Comparison of ENCODE assay signal across 12 cellular contexts in the genomic region with DNA sequence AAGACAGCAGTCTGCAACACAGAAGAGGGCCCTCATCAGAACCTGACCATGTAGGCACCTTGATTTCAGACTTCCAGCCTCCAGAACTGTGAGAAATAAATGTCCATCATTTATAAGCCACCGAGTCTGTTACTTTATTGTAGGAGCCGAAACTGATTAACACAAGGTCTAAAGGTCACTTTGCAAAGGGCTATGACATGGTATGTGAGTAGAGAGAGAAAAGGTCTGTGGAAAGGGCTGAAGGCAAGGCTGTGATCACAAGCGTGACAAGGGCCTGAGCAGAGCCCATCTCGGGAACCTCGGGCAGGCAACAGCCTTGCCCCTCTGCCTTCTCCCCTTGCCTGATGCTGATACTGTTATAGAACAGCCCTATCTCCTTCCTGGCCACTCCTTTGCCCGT.
DNase-seq lines count a peak whose midpoint lies in the region; ATAC-seq and TF ChIP-seq lines count a peak whose summit lies in the region.
"Had no signal": no experiment of that assay in that cellular context is flagged by ENCODE, and none has a peak within 500 bp of the region (broad histone marks: within the 10 kb centered on the region; RNA-seq: fewer than 3 reads in every experiment).

No MANE protein-coding gene starts in this region.

- H3K27ac ChIP-seq in IMR-90 (ENCODE audit: insufficient read depth, low read length): no peak overlapping the region
- H3K27ac ChIP-seq in hepatocyte: peak overlapping the region; percentile 50
- H3K27ac ChIP-seq in thyroid gland: peak overlapping the region in 2 of 3 donors; percentile 27 to 39

- H3K56ac ChIP-seq in IMR-90 (ENCODE audit: extremely low read depth, insufficient read depth, low read length): no peak overlapping the region

- no peaks in the 10 kb centered on the region for H3K9me3 ChIP-seq in IMR-90 (ENCODE audit: control insufficient read depth, insufficient read depth, low read length)
- no peaks in the 10 kb centered on the region for H3K9me3 ChIP-seq in hepatocyte (ENCODE audit: low read depth)
- no peaks in the 10 kb centered on the region for H3K9me3 ChIP-seq in mucosa of descending colon
- H3K9me3 ChIP-seq in thyroid gland: no peaks in the 10 kb centered on the region

- H2BK15ac ChIP-seq in IMR-90 (ENCODE audit: low read depth, low read length): 0 out of 3 replicates have a peak overlapping the region, but pooled peaks have one; percentile 36

- BruUV-seq in IMR-90 (replicated peaks; lab: Mats Ljungman, UMichigan): no TSS peak

- no peak overlapping the region for H2AK9ac ChIP-seq in IMR-90 (replicated peaks; ENCODE audit: low read depth, low read length, poor library complexity)

- CTCF ChIA-PET in IMR-90 (lab: Yijun Ruan, JAX): no interaction called here

- no peak overlapping the region for H3K14ac ChIP-seq in IMR-90 (replicated peaks; ENCODE audit: low read depth, low read length)

- no peak for ATAC-seq in IMR-90 (ENCODE audit: low read depth)
- peak; percentile 80 for ATAC-seq in mucosa of descending colon
- no peak for ATAC-seq in HG02571 (IDR thresholded peaks at IDR 0.05; ENCODE audit: unreplicated experiment)

- no peak overlapping the region for H4K91ac ChIP-seq in IMR-90 (ENCODE audit: insufficient read depth, low read depth, low read length)

- no peak for TF ChIP-seq CTCF in IMR-90 (conservative IDR thresholded peaks at IDR 0.05; ENCODE audit: low read depth, low read length)
- no peak for TF ChIP-seq CTCF in hepatocyte (IDR thresholded peaks at IDR 0.05; ENCODE audit: poor library complexity)
- no peak for TF ChIP-seq CTCF in mucosa of descending colon (IDR thresholded peaks at IDR 0.05)
- TF ChIP-seq CTCF in thyroid gland (IDR thresholded peaks at IDR 0.05): no peak

- H3K4ac ChIP-seq in IMR-90 (ENCODE audit: low read depth, low read length): no peak overlapping the region

- no peak overlapping the region for H2BK5ac ChIP-seq in IMR-90 (ENCODE audit: low read depth, low read length, poor library complexity, severe bottlenecking)

- H3K79me2 ChIP-seq in hepatocyte: no peaks in the 10 kb centered on the region

- dilution Hi-C loops in IMR-90 (cut with HindIII; ENCODE audit: low sequenced_read_pairs, unreplicated experiment): no loop called here

- H3K36me3 ChIP-seq in IMR-90 (ENCODE audit: control insufficient read depth, insufficient read depth, low read length) (no peaks in the 10 kb centered on the region), hepatocyte (replicated peaks; ENCODE audit: insufficient read depth, low read depth) (no peaks in the 10 kb centered on the region), mucosa of descending colon (ENCODE audit: low read depth) (no peaks in the 10 kb centered on the region), thyroid gland (no peaks in the 10 kb centered on the region)

- no peak overlapping the region for H4K8ac ChIP-seq in IMR-90 (ENCODE audit: low read depth in 2 of 2, low read length in 2 of 2)

- H3K79me1 ChIP-seq in IMR-90 (ENCODE audit: low read depth in 1 of 2, low read length in 2 of 2): no peaks in the 10 kb centered on the region

- no peak overlapping the region for H2BK120ac ChIP-seq in IMR-90 (ENCODE audit: low read depth, low read length)

- in situ Hi-C loops in IMR-90 (cut with MboI; ENCODE audit: low sequenced_read_pairs): no loop called here

- no peak overlapping the region for H3K23ac ChIP-seq in IMR-90 (ENCODE audit: low read depth, low read length)

- no peak for TF ChIP-seq RAD21 in IMR-90 (IDR thresholded peaks at IDR 0.05; ENCODE audit: low read length)

- no peaks in the 10 kb centered on the region for H3K9me2 ChIP-seq in hepatocyte (replicated peaks; ENCODE audit: insufficient read depth)

- H3K4me1 ChIP-seq in IMR-90 (ENCODE audit: control insufficient read depth, insufficient read depth, low read length): peaks cover 2% of the 10 kb centered on the region
- peaks cover 6% of the 10 kb centered on the region for H3K4me1 ChIP-seq in hepatocyte (ENCODE audit: insufficient read depth)
- H3K4me1 ChIP-seq in mucosa of descending colon (ENCODE audit: low read depth): no peaks in the 10 kb centered on the region
- peaks cover 22 to 49% of the 10 kb centered on the region in 2 donors for H3K4me1 ChIP-seq in thyroid gland

- H3K27me3 ChIP-seq in IMR-90 (ENCODE audit: control insufficient read depth, insufficient read depth, low read length): no peaks in the 10 kb centered on the region
- H3K27me3 ChIP-seq in hepatocyte: no peaks in the 10 kb centered on the region
- no peaks in the 10 kb centered on the region for H3K27me3 ChIP-seq in thyroid gland

- H3K9me1 ChIP-seq in IMR-90 (ENCODE audit: insufficient read depth, low read length): no peaks in the 10 kb centered on the region; the same call in 1 of the 2 replicates

- POLR2A ChIA-PET in IMR-90 (lab: Charles Lee; ENCODE audit: unreplicated experiment): no interaction called here

- no peak overlapping the region for H2AFZ ChIP-seq in IMR-90 (replicated peaks; ENCODE audit: low read length, poor library complexity)
- H2AFZ ChIP-seq in hepatocyte: no peak overlapping the region

- no peak overlapping the region for H4K5ac ChIP-seq in IMR-90 (ENCODE audit: low read depth, low read length)

- H4K20me1 ChIP-seq in IMR-90 (ENCODE audit: insufficient read depth, low read length) (no peaks in the 10 kb centered on the region), hepatocyte (ENCODE audit: insufficient read depth, poor library complexity, severe bottlenecking) (no peaks in the 10 kb centered on the region)

- H3K4me3 ChIP-seq in IMR-90 (ENCODE audit: insufficient read depth, low read depth, low read length) (no peak overlapping the region), hepatocyte (no peak overlapping the region), mucosa of descending colon (no peak overlapping the region), thyroid gland (replicated peaks in 1 of 3) (no peak overlapping the region)

- no peak overlapping the region for H3K18ac ChIP-seq in IMR-90 (ENCODE audit: low read depth, low read length)

- no peak overlapping the region for H2AK5ac ChIP-seq in IMR-90 (ENCODE audit: low read depth, low read length)

- DNase-seq in IMR-90 (no peak), hepatocyte (ENCODE audit: low spot score) (peak; percentile 36), mucosa of descending colon (peak in 1 of 3 donors; percentile 7), thyroid gland (peak; percentile 20 to 24), NCI-H1694 (lab: John Stamatoyannopoulos, UW) (no peak), NCI-H2029 treated with DMSO at 0.1 percent for 48 hours (lab: John Stamatoyannopoulos, UW) (no peak)
- DNase-seq: CD4-positive, alpha-beta memory T cell; KBM-7; NCI-H1436; NCI-H2081 treated with DMSO at 0.1 percent for 48 hours; SW 1271 had no signal

- intact Hi-C loops in IMR-90 (cut with micrococcal nuclease) (no loop called here), mucosa of descending colon (cut with DNase I, micrococcal nuclease) (no loop called here), thyroid gland (cut with DNase I) (no loop called here)

- no peak overlapping the region for H3K9ac ChIP-seq in IMR-90 (ENCODE audit: low read depth, low read length)

- WGBS in IMR-90 (ENCODE audit: extremely low coverage in 2 of 2, insufficient read length in 1 of 2), 2 experiments: no CpG with 5 or more reads among the region's 6 CpGs
- WGBS in hepatocyte (ENCODE audit: low lambda C conversion rate, missing lambda C conversion rate): 56% methylated on average over 6 of the region's 6 CpGs
- WGBS in thyroid gland, 2 donors: 35 to 47% methylated on average over 6 of the region's 6 CpGs

- H3K4me2 ChIP-seq in IMR-90 (ENCODE audit: low read depth, low read length) (no peak overlapping the region), hepatocyte (no peak overlapping the region)

- no peak overlapping the region for H2BK20ac ChIP-seq in IMR-90 (ENCODE audit: low read depth, low read length)

- TF ChIP-seq POLR2A in IMR-90 (IDR thresholded peaks at IDR 0.05; ENCODE audit: low read depth, low read length): no peak
- no peak for TF ChIP-seq POLR2A in thyroid gland (IDR thresholded peaks at IDR 0.05)

TF ChIP-seq in IMR-90, 13 proteins besides CTCF, POLR2A, EP300 and RAD21:
- TF ChIP-seq MAFK (IDR thresholded peaks at IDR 0.05; ENCODE audit: low read depth, low read length) (no peak), BHLHE40 (IDR thresholded peaks at IDR 0.05; ENCODE audit: low read depth, low read length) (no peak), MAZ (IDR thresholded peaks at IDR 0.05; ENCODE audit: borderline replicate concordance, low read depth, low read length) (no peak)
- TF ChIP-seq, protein P1, sequence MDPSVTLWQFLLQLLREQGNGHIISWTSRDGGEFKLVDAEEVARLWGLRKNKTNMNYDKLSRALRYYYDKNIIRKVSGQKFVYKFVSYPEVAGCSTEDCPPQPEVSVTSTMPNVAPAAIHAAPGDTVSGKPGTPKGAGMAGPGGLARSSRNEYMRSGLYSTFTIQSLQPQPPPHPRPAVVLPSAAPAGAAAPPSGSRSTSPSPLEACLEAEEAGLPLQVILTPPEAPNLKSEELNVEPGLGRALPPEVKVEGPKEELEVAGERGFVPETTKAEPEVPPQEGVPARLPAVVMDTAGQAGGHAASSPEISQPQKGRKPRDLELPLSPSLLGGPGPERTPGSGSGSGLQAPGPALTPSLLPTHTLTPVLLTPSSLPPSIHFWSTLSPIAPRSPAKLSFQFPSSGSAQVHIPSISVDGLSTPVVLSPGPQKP (IDR thresholded peaks at IDR 0.05; ENCODE audit: borderline replicate concordance, low read depth, low read length): no peak
TF ChIP-seq in IMR-90: peak in this region for 0.

Comparison
In these comparisons a context has a peak if more than half of its experiments do, and no peak if none do; other contexts are left out.
1. DNase-seq: peak in hepatocyte (single experiment) and thyroid gland (2 of 2); none in IMR-90 (single experiment), NCI-H1694 (single experiment) and NCI-H2029 treated with DMSO at 0.1 percent for 48 hours (single experiment).